In the genomic region with DNA sequence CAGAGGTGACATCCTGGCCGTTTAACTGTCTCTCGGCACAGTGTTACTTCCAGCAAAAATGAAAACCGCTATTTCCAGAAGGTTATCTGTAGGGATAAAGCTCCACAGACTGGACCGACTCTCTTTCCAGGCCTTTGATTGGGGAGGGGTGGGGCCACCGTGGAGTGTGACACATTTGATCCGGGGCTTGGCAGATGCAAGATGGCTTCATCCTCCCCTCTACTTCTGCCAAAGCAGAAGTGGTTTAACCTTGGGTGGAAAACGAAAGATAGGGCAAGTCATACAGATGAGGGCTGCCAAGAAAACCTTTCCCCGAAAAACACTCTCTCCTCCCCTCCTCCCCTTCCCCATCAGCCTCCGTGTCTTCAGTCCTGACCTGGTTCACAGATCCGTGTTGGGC, we compare ENCODE assay signal across 1 cellular context.
TF ChIP-seq lines count a peak whose summit lies in the region.

No MANE protein-coding gene starts in this region.

TF ChIP-seq in IMR-90, 13 proteins besides CTCF, POLR2A, EP300 and RAD21 (continued from another document):
- TF ChIP-seq NFE2L2 (IDR thresholded peaks at IDR 0.05; ENCODE audit: low read depth, low read length) (no peak), RFX5 (IDR thresholded peaks at IDR 0.05; ENCODE audit: low read depth, low read length) (no peak), BHLHE40 (IDR thresholded peaks at IDR 0.05; ENCODE audit: low read depth, low read length) (no peak), MAZ (IDR thresholded peaks at IDR 0.05; ENCODE audit: borderline replicate concordance, low read depth, low read length) (no peak), RCOR1 (IDR thresholded peaks at IDR 0.05; ENCODE audit: insufficient replicate concordance, low read length) (no peak), MAFK (IDR thresholded peaks at IDR 0.05; ENCODE audit: low read depth, low read length) (no peak), SMC3 (IDR thresholded peaks at IDR 0.05; ENCODE audit: low read depth, low read length) (no peak), FOS (IDR thresholded peaks at IDR 0.05; ENCODE audit: low read depth, low read length) (no peak), CHD1 (IDR thresholded peaks at IDR 0.05; ENCODE audit: low read depth, low read length) (no peak), MXI1 (IDR thresholded peaks at IDR 0.05; ENCODE audit: borderline replicate concordance, low read depth, low read length) (no peak)
- TF ChIP-seq, protein P1, sequence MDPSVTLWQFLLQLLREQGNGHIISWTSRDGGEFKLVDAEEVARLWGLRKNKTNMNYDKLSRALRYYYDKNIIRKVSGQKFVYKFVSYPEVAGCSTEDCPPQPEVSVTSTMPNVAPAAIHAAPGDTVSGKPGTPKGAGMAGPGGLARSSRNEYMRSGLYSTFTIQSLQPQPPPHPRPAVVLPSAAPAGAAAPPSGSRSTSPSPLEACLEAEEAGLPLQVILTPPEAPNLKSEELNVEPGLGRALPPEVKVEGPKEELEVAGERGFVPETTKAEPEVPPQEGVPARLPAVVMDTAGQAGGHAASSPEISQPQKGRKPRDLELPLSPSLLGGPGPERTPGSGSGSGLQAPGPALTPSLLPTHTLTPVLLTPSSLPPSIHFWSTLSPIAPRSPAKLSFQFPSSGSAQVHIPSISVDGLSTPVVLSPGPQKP (IDR thresholded peaks at IDR 0.05; ENCODE audit: borderline replicate concordance, low read depth, low read length): no peak
